In the genomic region with DNA sequence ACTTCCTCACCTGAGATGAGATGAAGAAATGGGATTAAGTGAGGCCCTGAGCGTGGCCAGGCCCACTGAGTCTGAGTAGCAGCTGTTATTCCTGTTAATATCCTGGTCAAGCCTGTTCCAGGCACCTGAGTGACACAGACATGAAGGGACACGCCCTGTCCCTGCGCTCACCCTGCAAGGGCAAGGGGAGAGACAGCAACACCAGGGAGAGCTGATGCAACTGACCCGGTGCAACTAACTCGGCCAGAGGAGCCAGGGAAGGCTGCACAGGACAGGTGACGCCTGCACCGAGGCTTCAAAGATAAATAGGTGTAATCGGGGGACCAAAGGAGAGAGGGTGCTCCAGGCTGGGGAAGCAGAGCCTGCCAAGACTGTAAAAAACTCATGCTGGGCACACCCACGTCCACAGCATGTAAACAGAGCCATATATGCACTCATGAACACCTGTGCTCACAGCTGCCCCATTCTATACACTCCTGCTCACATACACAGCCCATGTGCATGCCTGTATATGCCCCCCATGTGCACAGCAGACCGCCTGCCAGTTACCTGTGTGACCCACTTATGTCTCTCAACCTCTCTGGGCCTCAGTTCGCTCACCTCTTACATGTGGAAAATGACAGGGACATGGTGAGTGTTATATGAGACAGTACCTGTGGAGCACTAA, we compare ENCODE assay signal across 1 cellular context.
TF ChIP-seq lines count a peak whose summit lies in the region.

No MANE protein-coding gene starts in this region.

TF ChIP-seq in GM12878, 131 proteins besides CTCF, POLR2A, EP300 and RAD21:
- TF ChIP-seq CBFB (IDR thresholded peaks at IDR 0.05; ENCODE audit: low read depth): no peak
- no peak for TF ChIP-seq IKZF1 (conservative IDR thresholded peaks at IDR 0.05)
- TF ChIP-seq MYB (IDR thresholded peaks at IDR 0.05; ENCODE audit: borderline replicate concordance, low read depth, low read length): no peak
- no peak for TF ChIP-seq E2F4 (IDR thresholded peaks at IDR 0.05; ENCODE audit: low read depth, low read length)
- no peak for TF ChIP-seq NFXL1 (IDR thresholded peaks at IDR 0.05; ENCODE audit: borderline replicate concordance)
- no peak for TF ChIP-seq SIX5 (IDR thresholded peaks at IDR 0.05; ENCODE audit: low read depth, low read length, severe bottlenecking)
- TF ChIP-seq PAX5 (IDR thresholded peaks at IDR 0.05; ENCODE audit: borderline replicate concordance, low read depth, low read length): no peak
- no peak for TF ChIP-seq ATF7 (IDR thresholded peaks at IDR 0.05; ENCODE audit: low read depth)
- no peak for TF ChIP-seq SUZ12 (IDR thresholded peaks at IDR 0.05; ENCODE audit: unreplicated experiment)
- no peak for TF ChIP-seq ZBED1 (IDR thresholded peaks at IDR 0.05; ENCODE audit: borderline replicate concordance)
- TF ChIP-seq, protein P1, sequence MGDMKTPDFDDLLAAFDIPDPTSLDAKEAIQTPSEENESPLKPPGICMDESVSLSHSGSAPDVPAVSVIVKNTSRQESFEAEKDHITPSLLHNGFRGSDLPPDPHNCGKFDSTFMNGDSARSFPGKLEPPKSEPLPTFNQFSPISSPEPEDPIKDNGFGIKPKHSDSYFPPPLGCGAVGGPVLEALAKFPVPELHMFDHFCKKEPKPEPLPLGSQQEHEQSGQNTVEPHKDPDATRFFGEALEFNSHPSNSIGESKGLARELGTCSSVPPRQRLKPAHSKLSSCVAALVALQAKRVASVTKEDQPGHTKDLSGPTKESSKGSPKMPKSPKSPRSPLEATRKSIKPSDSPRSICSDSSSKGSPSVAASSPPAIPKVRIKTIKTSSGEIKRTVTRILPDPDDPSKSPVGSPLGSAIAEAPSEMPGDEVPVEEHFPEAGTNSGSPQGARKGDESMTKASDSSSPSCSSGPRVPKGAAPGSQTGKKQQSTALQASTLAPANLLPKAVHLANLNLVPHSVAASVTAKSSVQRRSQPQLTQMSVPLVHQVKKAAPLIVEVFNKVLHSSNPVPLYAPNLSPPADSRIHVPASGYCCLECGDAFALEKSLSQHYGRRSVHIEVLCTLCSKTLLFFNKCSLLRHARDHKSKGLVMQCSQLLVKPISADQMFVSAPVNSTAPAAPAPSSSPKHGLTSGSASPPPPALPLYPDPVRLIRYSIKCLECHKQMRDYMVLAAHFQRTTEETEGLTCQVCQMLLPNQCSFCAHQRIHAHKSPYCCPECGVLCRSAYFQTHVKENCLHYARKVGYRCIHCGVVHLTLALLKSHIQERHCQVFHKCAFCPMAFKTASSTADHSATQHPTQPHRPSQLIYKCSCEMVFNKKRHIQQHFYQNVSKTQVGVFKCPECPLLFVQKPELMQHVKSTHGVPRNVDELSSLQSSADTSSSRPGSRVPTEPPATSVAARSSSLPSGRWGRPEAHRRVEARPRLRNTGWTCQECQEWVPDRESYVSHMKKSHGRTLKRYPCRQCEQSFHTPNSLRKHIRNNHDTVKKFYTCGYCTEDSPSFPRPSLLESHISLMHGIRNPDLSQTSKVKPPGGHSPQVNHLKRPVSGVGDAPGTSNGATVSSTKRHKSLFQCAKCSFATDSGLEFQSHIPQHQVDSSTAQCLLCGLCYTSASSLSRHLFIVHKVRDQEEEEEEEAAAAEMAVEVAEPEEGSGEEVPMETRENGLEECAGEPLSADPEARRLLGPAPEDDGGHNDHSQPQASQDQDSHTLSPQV (IDR thresholded peaks at IDR 0.05): no peak
- TF ChIP-seq RUNX3 (IDR thresholded peaks at IDR 0.05; ENCODE audit: low read length): no peak
- TF ChIP-seq IRF4 (IDR thresholded peaks at IDR 0.05; ENCODE audit: low read depth, low read length): no peak
